25 cellular contexts compared by ENCODE assay signal in the genomic region with DNA sequence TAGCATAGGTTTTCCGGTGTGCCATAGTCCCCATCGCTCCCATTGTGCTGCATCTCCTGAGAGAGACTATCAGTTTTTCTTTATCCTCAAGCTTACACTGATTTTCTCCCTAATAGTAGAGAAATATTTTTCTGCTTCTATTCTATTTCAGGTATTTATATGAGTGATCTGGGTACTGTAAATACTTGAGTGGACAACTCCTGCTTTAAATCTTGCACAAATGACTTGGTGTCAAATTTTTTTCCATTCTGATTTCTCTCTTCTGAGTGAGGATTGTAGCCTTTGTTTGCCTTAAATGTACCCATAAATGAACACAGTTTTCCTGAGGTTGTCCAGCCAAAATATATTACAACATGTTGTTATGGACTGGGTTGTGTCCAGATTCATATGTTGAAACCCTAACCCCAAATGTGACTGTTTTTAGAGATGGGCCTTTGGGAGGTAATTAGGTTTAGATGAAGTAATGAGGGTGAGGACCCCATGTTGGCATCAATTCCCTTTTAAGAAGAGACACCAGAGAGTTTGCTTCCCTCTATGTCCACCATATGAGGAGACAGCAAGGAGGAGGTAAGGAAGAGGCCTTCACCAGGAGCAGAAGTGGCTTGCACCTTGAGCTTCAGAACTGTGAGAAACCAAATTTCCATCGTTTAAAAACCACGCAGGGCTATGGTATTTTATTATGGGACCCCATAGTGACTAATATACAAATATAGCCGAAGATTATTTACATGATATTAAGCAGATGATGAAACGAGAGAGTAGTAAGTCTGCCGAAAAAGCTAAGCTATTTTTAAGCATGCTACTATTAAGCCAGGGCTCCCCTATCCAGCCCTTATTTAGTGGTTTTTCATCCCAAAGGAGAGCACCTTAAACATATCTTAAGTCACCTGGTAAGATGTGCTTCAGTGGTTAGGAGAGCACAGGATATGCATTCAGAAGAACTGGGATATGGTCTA.
DNase-seq lines count a peak whose midpoint lies in the region; ATAC-seq and TF ChIP-seq lines count a peak whose summit lies in the region.
"Had no signal": no experiment of that assay in that cellular context is flagged by ENCODE, and none has a peak within 500 bp of the region (broad histone marks: within the 10 kb centered on the region; RNA-seq: fewer than 3 reads in every experiment).

No MANE protein-coding gene starts in this region.

- TF ChIP-seq CTCF in SK-N-SH (IDR thresholded peaks at IDR 0.05), result no peak
- TF ChIP-seq CTCF in left lung (IDR thresholded peaks at IDR 0.05), result no peak
- TF ChIP-seq CTCF in sigmoid colon (IDR thresholded peaks at IDR 0.05), result no peak

- 56% methylated on average over 7 of the region's 7 CpGs for WGBS in SK-N-SH (ENCODE audit: low lambda C conversion rate)
- WGBS in sigmoid colon, 2 donors, result 70 to 74% methylated on average over 7 of the region's 7 CpGs

- H3K27me3 ChIP-seq in SK-N-SH (ENCODE audit: insufficient read depth) (no peaks in the 10 kb centered on the region), left lung (no peaks in the 10 kb centered on the region), sigmoid colon (no peaks in the 10 kb centered on the region)
- H3K27me3 ChIP-seq: MG63 had no signal

- H3K9ac ChIP-seq in SK-N-SH, result no peak overlapping the region

- H2AFZ ChIP-seq in SK-N-SH (ENCODE audit: low read depth), result no peak overlapping the region
- H2AFZ ChIP-seq: GM23338, PC-9 had no signal

- DNase-seq in SK-N-SH, result no peak
- no peak for DNase-seq in left lung
- DNase-seq in sigmoid colon, result no peak
- no peak for DNase-seq in NCI-H526 (lab: John Stamatoyannopoulos, UW)
- DNase-seq: Caco-2; CD8-positive, alpha-beta T cell; H9; KBM-7; MG63; NCI-H1105 treated with DMSO at 0.1 percent for 48 hours; NCI-H146; NCI-H1930; NCI-H2107; NCI-H446; NCI-H524 treated with DMSO at 0.1 percent for 48 hours; NCI-H82; NK-92 treated with Interleukin-12 subunit alpha and Interleukin-12 subunit beta, amount 100 ng/mL, for 24 hours; PC-9 had no signal

- H4K20me1 ChIP-seq in SK-N-SH (ENCODE audit: insufficient read depth), result no peaks in the 10 kb centered on the region

- H3K36me3 ChIP-seq in SK-N-SH (replicated peaks in 1 of 2; ENCODE audit: control insufficient read depth in 1 of 2, insufficient read depth in 2 of 2, low read length in 1 of 2), result no peaks in the 10 kb centered on the region
- H3K36me3 ChIP-seq in left lung, result no peaks in the 10 kb centered on the region
- H3K36me3 ChIP-seq in sigmoid colon, result no peaks in the 10 kb centered on the region
- H3K36me3 ChIP-seq: MG63 had no signal

- 0 out of 3 replicates have a peak, but pooled peaks have one; percentile 19 for ATAC-seq in SK-N-SH treated with all-trans-retinoic acid at 6 μM for 48 hours
- peak; percentile 16 for ATAC-seq in left lung
- ATAC-seq in HG02798 (IDR thresholded peaks at IDR 0.05; ENCODE audit: poor library complexity, unreplicated experiment), result no peak
- no peak for ATAC-seq in HG03439 (IDR thresholded peaks at IDR 0.05; ENCODE audit: unreplicated experiment)
- ATAC-seq: CD8-positive, alpha-beta T cell; GM23338; Right ventricle myocardium inferior had no signal

- TF ChIP-seq POLR2A in sigmoid colon (IDR thresholded peaks at IDR 0.05), result no peak

- CTCF ChIA-PET in SK-N-SH (lab: Yijun Ruan, JAX), result interaction anchor here (1.1 to 1.2 kb wide), 2 partner anchors 14 to 738 kb away, joined by 3 to 4 read pairs; no protein-coding TSS in a partner anchor

- H3K9me2 ChIP-seq in SK-N-SH, result 0 out of 2 replicates have a peak, but pooled peaks cover 3% of the 10 kb centered on the region

- no peak overlapping the region for H3K4me2 ChIP-seq in SK-N-SH
- H3K4me2 ChIP-seq: GM23338, PC-9 had no signal

- H3K27ac ChIP-seq in SK-N-SH (ENCODE audit: low read depth in 2 of 2, low read length in 1 of 2) (peak overlapping the region in 1 of 2 experiments; percentile 39; a peak in 1 of 4 replicates), left lung (peak overlapping the region in 1 of 2 donors; percentile 6), sigmoid colon (peak overlapping the region in 3 of 4 donors; percentile 44 to 74 (median 55))
- H3K27ac ChIP-seq: 22Rv1, C4-2B, PC-9 had no signal

- TF ChIP-seq EP300 in SK-N-SH (IDR thresholded peaks at IDR 0.05; ENCODE audit: borderline replicate concordance in 1 of 2, low read depth in 1 of 2, low read length in 1 of 2) (no peak), sigmoid colon (IDR thresholded peaks at IDR 0.05) (no peak)

- intact Hi-C loops in left lung (cut with DNase I) (no loop called here), sigmoid colon (cut with DNase I) (no loop called here)

- no peaks in the 10 kb centered on the region for H3K9me3 ChIP-seq in SK-N-SH
- H3K9me3 ChIP-seq in left lung, result no peaks in the 10 kb centered on the region
- H3K9me3 ChIP-seq in sigmoid colon, result no peaks in the 10 kb centered on the region
- H3K9me3 ChIP-seq: Caco-2 had no signal

- POLR2A ChIA-PET in SK-N-SH (lab: Yijun Ruan, JAX), result no interaction called here

- no peaks in the 10 kb centered on the region for H3K79me2 ChIP-seq in SK-N-SH (ENCODE audit: insufficient read depth)

- H3K4me1 ChIP-seq in SK-N-SH (ENCODE audit: control insufficient read depth in 1 of 2, insufficient read depth in 2 of 2, low read depth in 1 of 2, low read length in 1 of 2) (peaks cover 4 to 11% of the 10 kb centered on the region in 2 experiments; a peak in 3 of 4 replicates), left lung (no peaks in the 10 kb centered on the region), sigmoid colon (peaks cover 0 to 22% (median 18%) of the 10 kb centered on the region in 4 donors)
- H3K4me1 ChIP-seq: Caco-2 had no signal

- H3F3A ChIP-seq in SK-N-SH (replicated peaks; ENCODE audit: insufficient read depth), result no peaks in the 10 kb centered on the region

- TF ChIP-seq RAD21 in SK-N-SH (IDR thresholded peaks at IDR 0.05; ENCODE audit: low read length), result no peak

- H3K4me3 ChIP-seq in SK-N-SH (ENCODE audit: low read depth in 2 of 2, low read length in 1 of 2) (no peak overlapping the region), left lung (no peak overlapping the region), sigmoid colon (no peak overlapping the region)
- H3K4me3 ChIP-seq: GM23338, MG63, PC-9 had no signal

TF ChIP-seq in SK-N-SH treated with all-trans-retinoic acid at 6 μM for 48 hours, 23 proteins besides CTCF, POLR2A, EP300 and RAD21:
- no peak for TF ChIP-seq ZC3H10 (CRISPR knock-in tag; IDR thresholded peaks at IDR 0.05)
- TF ChIP-seq, protein P1, sequence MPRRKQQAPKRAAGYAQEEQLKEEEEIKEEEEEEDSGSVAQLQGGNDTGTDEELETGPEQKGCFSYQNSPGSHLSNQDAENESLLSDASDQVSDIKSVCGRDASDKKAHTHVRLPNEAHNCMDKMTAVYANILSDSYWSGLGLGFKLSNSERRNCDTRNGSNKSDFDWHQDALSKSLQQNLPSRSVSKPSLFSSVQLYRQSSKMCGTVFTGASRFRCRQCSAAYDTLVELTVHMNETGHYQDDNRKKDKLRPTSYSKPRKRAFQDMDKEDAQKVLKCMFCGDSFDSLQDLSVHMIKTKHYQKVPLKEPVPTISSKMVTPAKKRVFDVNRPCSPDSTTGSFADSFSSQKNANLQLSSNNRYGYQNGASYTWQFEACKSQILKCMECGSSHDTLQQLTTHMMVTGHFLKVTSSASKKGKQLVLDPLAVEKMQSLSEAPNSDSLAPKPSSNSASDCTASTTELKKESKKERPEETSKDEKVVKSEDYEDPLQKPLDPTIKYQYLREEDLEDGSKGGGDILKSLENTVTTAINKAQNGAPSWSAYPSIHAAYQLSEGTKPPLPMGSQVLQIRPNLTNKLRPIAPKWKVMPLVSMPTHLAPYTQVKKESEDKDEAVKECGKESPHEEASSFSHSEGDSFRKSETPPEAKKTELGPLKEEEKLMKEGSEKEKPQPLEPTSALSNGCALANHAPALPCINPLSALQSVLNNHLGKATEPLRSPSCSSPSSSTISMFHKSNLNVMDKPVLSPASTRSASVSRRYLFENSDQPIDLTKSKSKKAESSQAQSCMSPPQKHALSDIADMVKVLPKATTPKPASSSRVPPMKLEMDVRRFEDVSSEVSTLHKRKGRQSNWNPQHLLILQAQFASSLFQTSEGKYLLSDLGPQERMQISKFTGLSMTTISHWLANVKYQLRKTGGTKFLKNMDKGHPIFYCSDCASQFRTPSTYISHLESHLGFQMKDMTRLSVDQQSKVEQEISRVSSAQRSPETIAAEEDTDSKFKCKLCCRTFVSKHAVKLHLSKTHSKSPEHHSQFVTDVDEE (CRISPR knock-in tag; IDR thresholded peaks at IDR 0.05), result no peak

TF ChIP-seq in SK-N-SH, 30 proteins besides CTCF, POLR2A, EP300 and RAD21 (continues in another document):
- TF ChIP-seq, protein P2, sequence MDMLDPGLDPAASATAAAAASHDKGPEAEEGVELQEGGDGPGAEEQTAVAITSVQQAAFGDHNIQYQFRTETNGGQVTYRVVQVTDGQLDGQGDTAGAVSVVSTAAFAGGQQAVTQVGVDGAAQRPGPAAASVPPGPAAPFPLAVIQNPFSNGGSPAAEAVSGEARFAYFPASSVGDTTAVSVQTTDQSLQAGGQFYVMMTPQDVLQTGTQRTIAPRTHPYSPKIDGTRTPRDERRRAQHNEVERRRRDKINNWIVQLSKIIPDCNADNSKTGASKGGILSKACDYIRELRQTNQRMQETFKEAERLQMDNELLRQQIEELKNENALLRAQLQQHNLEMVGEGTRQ (IDR thresholded peaks at IDR 0.05; ENCODE audit: borderline replicate concordance, low read depth, low read length), result no peak
- TF ChIP-seq NFIC (IDR thresholded peaks at IDR 0.05; ENCODE audit: borderline replicate concordance) (no peak), MXI1 (IDR thresholded peaks at IDR 0.05; ENCODE audit: low read depth, low read length) (no peak), MEF2A (IDR thresholded peaks at IDR 0.05; ENCODE audit: borderline replicate concordance, low read depth) (no peak), TCF12 (IDR thresholded peaks at IDR 0.05) (no peak), FOSL2 (IDR thresholded peaks at IDR 0.05; ENCODE audit: borderline replicate concordance, low read depth) (no peak)
- TF ChIP-seq, protein P3, sequence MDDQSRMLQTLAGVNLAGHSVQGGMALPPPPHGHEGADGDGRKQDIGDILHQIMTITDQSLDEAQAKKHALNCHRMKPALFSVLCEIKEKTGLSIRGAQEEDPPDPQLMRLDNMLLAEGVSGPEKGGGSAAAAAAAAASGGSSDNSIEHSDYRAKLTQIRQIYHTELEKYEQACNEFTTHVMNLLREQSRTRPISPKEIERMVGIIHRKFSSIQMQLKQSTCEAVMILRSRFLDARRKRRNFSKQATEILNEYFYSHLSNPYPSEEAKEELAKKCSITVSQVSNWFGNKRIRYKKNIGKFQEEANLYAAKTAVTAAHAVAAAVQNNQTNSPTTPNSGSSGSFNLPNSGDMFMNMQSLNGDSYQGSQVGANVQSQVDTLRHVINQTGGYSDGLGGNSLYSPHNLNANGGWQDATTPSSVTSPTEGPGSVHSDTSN (IDR thresholded peaks at IDR 0.05), result no peak

Comparison
In these comparisons a context has a peak if more than half of its experiments do, and no peak if none do; other contexts are left out.
1. ATAC-seq: peak in SK-N-SH treated with all-trans-retinoic acid at 6 μM for 48 hours (single experiment) and left lung (single experiment); none in HG02798 (single experiment) and HG03439 (single experiment).